In the genomic region with DNA sequence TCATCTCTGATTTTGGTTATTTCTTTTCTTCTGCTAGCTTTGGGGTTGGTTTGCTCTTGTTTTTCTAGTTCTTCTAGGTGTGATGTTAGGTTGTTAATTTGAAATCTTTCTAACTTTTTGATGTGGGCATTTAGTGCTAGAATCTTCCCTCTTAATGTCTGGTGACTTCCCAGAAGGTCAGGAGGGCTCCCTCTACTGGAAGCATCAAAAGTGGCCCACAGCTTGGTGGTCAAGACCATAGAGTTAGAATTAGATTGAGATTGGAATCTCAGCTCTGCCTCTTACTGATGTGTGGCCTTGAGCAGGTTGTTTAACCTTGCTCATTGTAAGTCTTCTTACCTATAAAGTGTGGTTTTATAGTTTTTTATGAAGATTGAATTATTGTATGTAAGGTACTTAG, we compare ENCODE assay signal across 1 cellular context.
TF ChIP-seq lines count a peak whose summit lies in the region.

No MANE protein-coding gene starts in this region.

TF ChIP-seq in IMR-90, 13 proteins besides CTCF, POLR2A, EP300 and RAD21 (continued from another document):
- TF ChIP-seq SMC3 (IDR thresholded peaks at IDR 0.05; ENCODE audit: low read depth, low read length) (no peak), NFE2L2 (IDR thresholded peaks at IDR 0.05; ENCODE audit: low read depth, low read length) (no peak)
